Comparison of ENCODE assay signal across 26 cellular contexts in genomic region chr7:116292381-116292780, GRCh38.
"Had no signal": no experiment of that assay in that cellular context is flagged by ENCODE, and none has a peak within 500 bp of the region (broad histone marks: within the 10 kb centered on the region; RNA-seq: fewer than 3 reads in every experiment).

No MANE protein-coding gene starts in this region.

- H2AFZ ChIP-seq: hepatocyte had no signal

- DNase-seq: islet precursor cell; left colon; left lung; lower lobe of right lung; midbrain; mucosa of descending colon; naive thymus-derived CD4-positive, alpha-beta T cell; ovary; right lobe of liver; stimulated activated CD4-positive, alpha-beta T cell treated with anti-CD3 and anti-CD28 coated beads, Interleukin-1b, Interleukin-23, amount 100 ng/mL, for 48 hours; stimulated activated CD4-positive, alpha-beta T cell treated with anti-CD3 and anti-CD28 coated beads, Interleukin-2, amount 100 ng/mL, for 48 hours; stimulated activated CD4-positive, alpha-beta T cell treated with anti-CD3 and anti-CD28 coated beads, Interleukin-4, amount 100 ng/mL, for 4 hours; stimulated activated CD8-positive, alpha-beta memory T cell treated with anti-CD3 and anti-CD28 coated beads, Interleukin-4, amount 100 ng/mL, for 48 hours; stimulated activated naive CD4-positive, alpha-beta T cell treated with Interleukin-2 at 50 U/mL for 16 hours; stimulated activated naive CD8-positive, alpha-beta T cell treated with anti-CD3 and anti-CD28 coated beads, Interleukin-15, amount 100 ng/mL, for 72 hours; substantia nigra; uterus had no signal

- H3K36me3 Mint-ChIP-seq: type B pancreatic cell had no signal

- H3K4me1 Mint-ChIP-seq: memory B cell; naive thymus-derived CD4-positive, alpha-beta T cell; stimulated activated memory B cell treated with anti-CD40 and anti-IgM and Interleukin-4, amounts not matched to agents 10 μg/mL and 1 μg/mL and 100 μg/mL, for 72 hours; stimulated activated naive CD8-positive, alpha-beta T cell treated with anti-CD3 and anti-CD28 coated beads, Interleukin-15, amount 100 ng/mL, for 72 hours had no signal

- H3K4me3 ChIP-seq: hepatocyte, left lung, lower lobe of right lung, mucosa of descending colon, ovary, right atrium auricular region, right lobe of liver, smooth muscle cell, tibial nerve, uterus had no signal

- ATAC-seq: left colon; mucosa of descending colon; naive thymus-derived CD4-positive, alpha-beta T cell; natural killer cell treated with Interleukin-12 subunit alpha and Interleukin-12 subunit beta and Interleukin-15 and Interleukin-18, amount 100 ng/mL, for 72 hours; right lobe of liver; stimulated activated memory B cell treated with anti-CD40 and anti-IgM and Interleukin-4, amounts not matched to agents 10 μg/mL and 1 μg/mL and 100 μg/mL, for 72 hours; stimulated activated naive CD8-positive, alpha-beta T cell treated with anti-CD3 and anti-CD28 coated beads, Interleukin-15, amount 100 ng/mL, for 72 hours had no signal

- H3K4me3 Mint-ChIP-seq: memory B cell; naive thymus-derived CD4-positive, alpha-beta T cell; natural killer cell treated with Interleukin-12 subunit alpha and Interleukin-12 subunit beta and Interleukin-15 and Interleukin-18, amount 100 ng/mL, for 72 hours; stimulated activated memory B cell treated with anti-CD40 and anti-IgM and Interleukin-4, amounts not matched to agents 10 μg/mL and 1 μg/mL and 100 μg/mL, for 72 hours; stimulated activated naive CD8-positive, alpha-beta T cell treated with anti-CD3 and anti-CD28 coated beads, Interleukin-15, amount 100 ng/mL, for 72 hours; type B pancreatic cell had no signal

- H3K27ac ChIP-seq: hepatocyte, left lung, lower lobe of right lung, ovary, right atrium auricular region, right lobe of liver, tibial nerve, uterus had no signal

- H3K27me3 ChIP-seq: hepatocyte, left lung, ovary, right atrium auricular region, right lobe of liver, tibial nerve, uterus had no signal

- H3K4me1 ChIP-seq: left lung, lower lobe of right lung, right atrium auricular region, right lobe of liver, tibial nerve, uterus had no signal

- H3K79me2 ChIP-seq: hepatocyte had no signal

- H3K9me3 ChIP-seq: mucosa of descending colon, ovary, right lobe of liver, uterus had no signal

- H3K27me3 Mint-ChIP-seq: progenitor cell of endocrine pancreas, type B pancreatic cell had no signal

- H3K27ac Mint-ChIP-seq: memory B cell; naive thymus-derived CD4-positive, alpha-beta T cell; natural killer cell treated with Interleukin-12 subunit alpha and Interleukin-12 subunit beta and Interleukin-15 and Interleukin-18, amount 100 ng/mL, for 72 hours; progenitor cell of endocrine pancreas; stimulated activated memory B cell treated with anti-CD40 and anti-IgM and Interleukin-4, amounts not matched to agents 10 μg/mL and 1 μg/mL and 100 μg/mL, for 72 hours; stimulated activated naive CD8-positive, alpha-beta T cell treated with anti-CD3 and anti-CD28 coated beads, Interleukin-15, amount 100 ng/mL, for 72 hours; type B pancreatic cell had no signal

- H3K36me3 ChIP-seq: left lung, lower lobe of right lung, ovary, right atrium auricular region, right lobe of liver, uterus had no signal

- H3K4me2 ChIP-seq: hepatocyte, smooth muscle cell had no signal
